1 cellular context compared by ENCODE assay signal in the genomic region with DNA sequence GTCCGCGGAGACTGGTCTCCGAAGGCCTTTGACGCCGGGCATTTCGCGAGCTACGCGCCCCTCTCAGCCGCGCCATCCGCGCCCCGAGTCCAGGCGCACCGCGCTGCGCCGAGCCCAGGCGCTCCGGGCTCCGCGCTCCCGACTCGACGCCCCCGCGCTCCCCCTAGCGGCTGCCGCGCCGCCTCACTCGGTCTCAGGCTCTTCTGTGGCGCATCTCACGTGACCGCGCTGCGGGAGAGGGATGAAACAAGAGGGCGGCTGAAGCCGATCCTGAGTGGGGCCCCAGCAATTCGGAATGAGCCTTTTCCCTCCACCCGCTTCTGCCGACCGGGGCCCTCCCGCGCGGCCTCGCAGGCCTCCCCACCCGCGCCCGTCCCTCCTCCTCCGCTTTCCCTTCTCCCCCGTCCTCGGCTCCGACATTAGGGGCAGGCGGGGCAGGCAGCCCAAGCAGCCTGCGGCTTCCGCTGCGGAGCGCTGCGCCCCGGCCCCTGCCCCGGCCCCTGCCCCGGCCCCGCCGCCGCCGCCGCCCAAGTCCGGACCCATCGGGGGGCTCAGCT.
TF ChIP-seq lines count a peak whose summit lies in the region.

No MANE protein-coding gene starts in this region.

TF ChIP-seq in K562, 482 proteins besides CTCF, POLR2A, EP300 and RAD21 (continued from another document and continues in another):
- TF ChIP-seq, protein P1, sequence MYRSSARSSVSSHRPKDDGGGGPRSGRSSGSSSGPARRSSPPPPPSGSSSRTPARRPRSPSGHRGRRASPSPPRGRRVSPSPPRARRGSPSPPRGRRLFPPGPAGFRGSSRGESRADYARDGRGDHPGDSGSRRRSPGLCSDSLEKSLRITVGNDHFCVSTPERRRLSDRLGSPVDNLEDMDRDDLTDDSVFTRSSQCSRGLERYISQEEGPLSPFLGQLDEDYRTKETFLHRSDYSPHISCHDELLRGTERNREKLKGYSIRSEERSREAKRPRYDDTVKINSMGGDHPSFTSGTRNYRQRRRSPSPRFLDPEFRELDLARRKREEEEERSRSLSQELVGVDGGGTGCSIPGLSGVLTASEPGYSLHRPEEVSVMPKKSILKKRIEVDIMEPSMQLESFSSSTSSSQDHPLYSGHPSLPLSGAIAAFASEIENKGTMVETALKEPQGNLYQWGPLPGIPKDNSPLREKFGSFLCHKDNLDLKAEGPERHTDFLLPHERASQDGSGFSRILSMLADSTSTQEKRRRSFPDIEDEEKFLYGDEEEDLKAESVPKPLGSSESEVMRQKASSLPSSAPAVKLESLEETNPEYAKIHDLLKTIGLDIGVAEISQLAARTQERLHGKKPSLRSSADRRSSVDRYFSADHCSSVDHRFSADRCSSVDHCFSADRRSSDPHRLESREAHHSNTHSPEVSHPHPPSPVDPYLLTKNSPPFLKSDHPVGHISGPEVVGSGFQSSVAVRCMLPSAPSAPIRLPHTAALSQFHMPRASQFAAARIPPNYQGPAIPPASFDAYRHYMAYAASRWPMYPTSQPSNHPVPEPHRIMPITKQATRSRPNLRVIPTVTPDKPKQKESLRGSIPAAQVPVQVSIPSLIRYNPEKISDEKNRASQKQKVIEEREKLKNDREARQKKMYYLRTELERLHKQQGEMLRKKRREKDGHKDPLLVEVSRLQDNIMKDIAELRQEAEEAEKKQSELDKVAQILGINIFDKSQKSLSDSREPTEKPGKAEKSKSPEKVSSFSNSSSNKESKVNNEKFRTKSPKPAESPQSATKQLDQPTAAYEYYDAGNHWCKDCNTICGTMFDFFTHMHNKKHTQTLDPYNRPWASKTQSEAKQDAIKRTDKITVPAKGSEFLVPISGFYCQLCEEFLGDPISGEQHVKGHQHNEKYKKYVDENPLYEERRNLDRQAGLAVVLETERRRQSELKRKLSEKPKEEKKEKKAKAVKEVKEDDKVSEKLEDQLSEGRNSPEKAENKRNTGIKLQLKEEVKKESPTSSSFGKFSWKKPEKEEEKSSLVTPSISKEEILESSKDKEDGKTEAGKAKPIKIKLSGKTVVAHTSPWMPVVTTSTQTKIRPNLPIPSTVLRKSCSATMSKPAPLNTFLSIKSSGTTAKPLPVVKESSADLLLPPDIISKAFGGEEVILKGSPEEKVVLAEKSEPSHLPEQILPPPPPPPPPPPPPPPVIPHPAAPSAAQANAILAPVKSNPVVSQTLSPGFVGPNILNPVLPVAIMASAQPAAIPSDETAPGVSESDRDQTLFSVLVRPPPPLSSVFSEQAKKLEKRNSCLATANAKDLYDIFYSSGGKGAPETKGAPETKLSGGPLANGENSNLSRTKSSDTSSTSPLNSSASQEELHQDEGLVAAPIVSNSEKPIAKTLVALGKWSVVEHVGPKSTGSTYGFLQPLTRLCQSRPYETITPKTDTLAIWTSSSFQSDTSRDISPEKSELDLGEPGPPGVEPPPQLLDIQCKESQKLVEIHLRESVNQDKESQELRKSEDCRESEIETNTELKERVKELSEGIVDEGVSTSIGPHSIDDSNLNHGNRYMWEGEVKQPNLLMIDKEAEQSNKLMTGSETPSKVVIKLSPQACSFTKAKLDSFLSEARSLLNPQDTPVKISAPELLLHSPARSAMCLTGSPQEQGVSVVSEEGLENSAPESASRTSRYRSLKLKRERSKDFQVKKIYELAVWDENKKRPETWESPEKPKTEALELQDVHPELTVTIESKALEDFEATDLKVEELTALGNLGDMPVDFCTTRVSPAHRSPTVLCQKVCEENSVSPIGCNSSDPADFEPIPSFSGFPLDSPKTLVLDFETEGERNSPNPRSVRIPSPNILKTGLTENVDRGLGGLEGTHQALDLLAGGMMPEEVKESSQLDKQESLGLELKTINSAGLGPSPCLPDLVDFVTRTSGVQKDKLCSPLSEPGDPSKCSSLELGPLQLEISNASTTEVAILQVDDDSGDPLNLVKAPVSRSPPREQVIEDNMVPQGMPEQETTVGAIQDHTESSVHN (IDR thresholded peaks at IDR 0.05; ENCODE audit: borderline replicate concordance in 1 of 2, low read depth in 1 of 2) = no peak
- TF ChIP-seq BCOR (IDR thresholded peaks at IDR 0.05) (peak; percentile 83), SMAD4 (CRISPR knock-in tag; conservative IDR thresholded peaks at IDR 0.05) (peak; percentile 68), JUND (IDR thresholded peaks at IDR 0.05; ENCODE audit: borderline replicate concordance, low read depth, low read length) (0 out of 2 replicates have a peak, but pooled peaks have one; percentile 27), JUND (tag; IDR thresholded peaks at IDR 0.05; ENCODE audit: borderline replicate concordance, low read depth, low read length) (no peak; the same call in 2 of the 3 replicates), PHF20 (IDR thresholded peaks at IDR 0.05; ENCODE audit: partially characterized antibody) (peak; percentile 78), SMARCE1 (IDR thresholded peaks at IDR 0.05) (0 out of 2 replicates have a peak, but pooled peaks have one; percentile 19), ZNF232 (CRISPR knock-in tag; IDR thresholded peaks at IDR 0.05) (no peak), MTA2 (IDR thresholded peaks at IDR 0.05; ENCODE audit: low read depth) (no peak), NBN (IDR thresholded peaks at IDR 0.05; ENCODE audit: low read depth) (peak; percentile 69; the same call in 1 of the 2 replicates), TAL1 (IDR thresholded peaks at IDR 0.05) (no peak), ARNT (IDR thresholded peaks at IDR 0.05) (no peak), TFAM (CRISPR knock-in tag; conservative IDR thresholded peaks at IDR 0.05) (no peak), CTBP1 (IDR thresholded peaks at IDR 0.05; ENCODE audit: borderline replicate concordance) (peak; percentile 98), PHB (CRISPR knock-in tag; IDR thresholded peaks at IDR 0.05) (no peak), ZNF3 (CRISPR knock-in tag; IDR thresholded peaks at IDR 0.05) (no peak), MEIS2 (IDR thresholded peaks at IDR 0.05; ENCODE audit: partially characterized antibody) (peak; percentile 8), CREB1 (IDR thresholded peaks at IDR 0.05) (no peak), CREB1 (CRISPR knock-in tag; IDR thresholded peaks at IDR 0.05) (0 out of 2 replicates have a peak, but pooled peaks have one; percentile 19), SAFB (IDR thresholded peaks at IDR 0.05; ENCODE audit: borderline replicate concordance, low read depth, low read length) (peak; percentile 80), ATF7 (IDR thresholded peaks at IDR 0.05) (peak; percentile 45; the same call in 1 of the 2 replicates), RNF2 (IDR thresholded peaks at IDR 0.05) (0 out of 2 replicates have a peak, but pooled peaks have one; percentile 13), DDX20 (tag; IDR thresholded peaks at IDR 0.05; ENCODE audit: low read depth) (no peak), BACH1 (tag; IDR thresholded peaks at IDR 0.05) (no peak), ESRRA (IDR thresholded peaks at IDR 0.05; ENCODE audit: borderline replicate concordance, low read depth) (peak; percentile 40; the same call in 1 of the 2 replicates), ZNF274 (IDR thresholded peaks at IDR 0.05; ENCODE audit: borderline replicate concordance, low read depth, low read length) (no peak), RHOXF2B (CRISPR knock-in tag; conservative IDR thresholded peaks at IDR 0.05) (no peak), ZNF282 (CRISPR knock-in tag; IDR thresholded peaks at IDR 0.05) (no peak), ZNF41 (CRISPR knock-in tag; conservative IDR thresholded peaks at IDR 0.05) (no peak), COPS2 (conservative IDR thresholded peaks at IDR 0.05) (no peak), ZNF133 (CRISPR knock-in tag; IDR thresholded peaks at IDR 0.05) (no peak), PYGO2 (tag; IDR thresholded peaks at IDR 0.05) (no peak), ZNF134 (CRISPR knock-in tag; conservative IDR thresholded peaks at IDR 0.05) (no peak), RAD51 (IDR thresholded peaks at IDR 0.05; ENCODE audit: borderline replicate concordance, low read depth) (peak; percentile 89), SETDB1 (IDR thresholded peaks at IDR 0.05; ENCODE audit: low read length) (no peak), NCOA1 (IDR thresholded peaks at IDR 0.05; ENCODE audit: low read depth) (no peak), FOXP1 (CRISPR knock-in tag; IDR thresholded peaks at IDR 0.05) (no peak), CBFA2T3 (IDR thresholded peaks at IDR 0.05) (no peak), JUN (IDR thresholded peaks at IDR 0.05; ENCODE audit: borderline replicate concordance, low read depth, low read length) (no peak), JUN (CRISPR knock-in tag; IDR thresholded peaks at IDR 0.05; ENCODE audit: borderline replicate concordance) (no peak), FOXA3 (CRISPR knock-in tag; conservative IDR thresholded peaks at IDR 0.05 in 1 of 2, IDR thresholded peaks at IDR 0.05 in 1 of 2) (no peak), FOS (IDR thresholded peaks at IDR 0.05; ENCODE audit: extremely low read depth, insufficient read length) (no peak), SRSF7 (optimal IDR thresholded peaks at IDR 0.05; ENCODE audit: low read depth, low read length) (no peak), MTF1 (CRISPR knock-in tag; IDR thresholded peaks at IDR 0.05; ENCODE audit: borderline replicate concordance) (no peak), ZFX (CRISPR knock-in tag; IDR thresholded peaks at IDR 0.05) (no peak), HEY1 (CRISPR knock-in tag; IDR thresholded peaks at IDR 0.05; ENCODE audit: borderline replicate concordance) (no peak), PHF8 (IDR thresholded peaks at IDR 0.05; ENCODE audit: borderline replicate concordance, low read length) (peak; percentile 24; the same call in 1 of the 2 replicates), ZNF121 (CRISPR knock-in tag; conservative IDR thresholded peaks at IDR 0.05) (no peak), SMAD2 (IDR thresholded peaks at IDR 0.05; ENCODE audit: low read depth, low read length) (no peak), LCOR (CRISPR knock-in tag; IDR thresholded peaks at IDR 0.05) (0 out of 2 replicates have a peak, but pooled peaks have one; percentile 32), PHF21A (IDR thresholded peaks at IDR 0.05; ENCODE audit: borderline replicate concordance, low read depth) (0 out of 2 replicates have a peak, but pooled peaks have one; percentile 41)
- TF ChIP-seq, protein P2, sequence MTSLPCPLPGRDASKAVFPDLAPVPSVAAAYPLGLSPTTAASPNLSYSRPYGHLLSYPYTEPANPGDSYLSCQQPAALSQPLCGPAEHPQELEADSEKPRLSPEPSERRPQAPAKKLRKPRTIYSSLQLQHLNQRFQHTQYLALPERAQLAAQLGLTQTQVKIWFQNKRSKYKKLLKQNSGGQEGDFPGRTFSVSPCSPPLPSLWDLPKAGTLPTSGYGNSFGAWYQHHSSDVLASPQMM (CRISPR knock-in tag; IDR thresholded peaks at IDR 0.05) = no peak
- TF ChIP-seq, protein P3, sequence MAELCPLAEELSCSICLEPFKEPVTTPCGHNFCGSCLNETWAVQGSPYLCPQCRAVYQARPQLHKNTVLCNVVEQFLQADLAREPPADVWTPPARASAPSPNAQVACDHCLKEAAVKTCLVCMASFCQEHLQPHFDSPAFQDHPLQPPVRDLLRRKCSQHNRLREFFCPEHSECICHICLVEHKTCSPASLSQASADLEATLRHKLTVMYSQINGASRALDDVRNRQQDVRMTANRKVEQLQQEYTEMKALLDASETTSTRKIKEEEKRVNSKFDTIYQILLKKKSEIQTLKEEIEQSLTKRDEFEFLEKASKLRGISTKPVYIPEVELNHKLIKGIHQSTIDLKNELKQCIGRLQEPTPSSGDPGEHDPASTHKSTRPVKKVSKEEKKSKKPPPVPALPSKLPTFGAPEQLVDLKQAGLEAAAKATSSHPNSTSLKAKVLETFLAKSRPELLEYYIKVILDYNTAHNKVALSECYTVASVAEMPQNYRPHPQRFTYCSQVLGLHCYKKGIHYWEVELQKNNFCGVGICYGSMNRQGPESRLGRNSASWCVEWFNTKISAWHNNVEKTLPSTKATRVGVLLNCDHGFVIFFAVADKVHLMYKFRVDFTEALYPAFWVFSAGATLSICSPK (IDR thresholded peaks at IDR 0.05; ENCODE audit: borderline replicate concordance) = no peak
- TF ChIP-seq, protein P4, sequence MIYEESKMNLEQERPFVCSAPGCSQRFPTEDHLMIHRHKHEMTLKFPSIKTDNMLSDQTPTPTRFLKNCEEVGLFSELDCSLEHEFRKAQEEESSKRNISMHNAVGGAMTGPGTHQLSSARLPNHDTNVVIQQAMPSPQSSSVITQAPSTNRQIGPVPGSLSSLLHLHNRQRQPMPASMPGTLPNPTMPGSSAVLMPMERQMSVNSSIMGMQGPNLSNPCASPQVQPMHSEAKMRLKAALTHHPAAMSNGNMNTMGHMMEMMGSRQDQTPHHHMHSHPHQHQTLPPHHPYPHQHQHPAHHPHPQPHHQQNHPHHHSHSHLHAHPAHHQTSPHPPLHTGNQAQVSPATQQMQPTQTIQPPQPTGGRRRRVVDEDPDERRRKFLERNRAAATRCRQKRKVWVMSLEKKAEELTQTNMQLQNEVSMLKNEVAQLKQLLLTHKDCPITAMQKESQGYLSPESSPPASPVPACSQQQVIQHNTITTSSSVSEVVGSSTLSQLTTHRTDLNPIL (CRISPR knock-in tag; IDR thresholded peaks at IDR 0.05) = no peak
- TF ChIP-seq, protein P5, sequence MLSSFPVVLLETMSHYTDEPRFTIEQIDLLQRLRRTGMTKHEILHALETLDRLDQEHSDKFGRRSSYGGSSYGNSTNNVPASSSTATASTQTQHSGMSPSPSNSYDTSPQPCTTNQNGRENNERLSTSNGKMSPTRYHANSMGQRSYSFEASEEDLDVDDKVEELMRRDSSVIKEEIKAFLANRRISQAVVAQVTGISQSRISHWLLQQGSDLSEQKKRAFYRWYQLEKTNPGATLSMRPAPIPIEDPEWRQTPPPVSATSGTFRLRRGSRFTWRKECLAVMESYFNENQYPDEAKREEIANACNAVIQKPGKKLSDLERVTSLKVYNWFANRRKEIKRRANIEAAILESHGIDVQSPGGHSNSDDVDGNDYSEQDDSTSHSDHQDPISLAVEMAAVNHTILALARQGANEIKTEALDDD (IDR thresholded peaks at IDR 0.05) = no peak
- TF ChIP-seq, protein P6, sequence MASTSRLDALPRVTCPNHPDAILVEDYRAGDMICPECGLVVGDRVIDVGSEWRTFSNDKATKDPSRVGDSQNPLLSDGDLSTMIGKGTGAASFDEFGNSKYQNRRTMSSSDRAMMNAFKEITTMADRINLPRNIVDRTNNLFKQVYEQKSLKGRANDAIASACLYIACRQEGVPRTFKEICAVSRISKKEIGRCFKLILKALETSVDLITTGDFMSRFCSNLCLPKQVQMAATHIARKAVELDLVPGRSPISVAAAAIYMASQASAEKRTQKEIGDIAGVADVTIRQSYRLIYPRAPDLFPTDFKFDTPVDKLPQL (IDR thresholded peaks at IDR 0.05; ENCODE audit: extremely low read depth, insufficient read length) = no peak
- TF ChIP-seq, protein P7, sequence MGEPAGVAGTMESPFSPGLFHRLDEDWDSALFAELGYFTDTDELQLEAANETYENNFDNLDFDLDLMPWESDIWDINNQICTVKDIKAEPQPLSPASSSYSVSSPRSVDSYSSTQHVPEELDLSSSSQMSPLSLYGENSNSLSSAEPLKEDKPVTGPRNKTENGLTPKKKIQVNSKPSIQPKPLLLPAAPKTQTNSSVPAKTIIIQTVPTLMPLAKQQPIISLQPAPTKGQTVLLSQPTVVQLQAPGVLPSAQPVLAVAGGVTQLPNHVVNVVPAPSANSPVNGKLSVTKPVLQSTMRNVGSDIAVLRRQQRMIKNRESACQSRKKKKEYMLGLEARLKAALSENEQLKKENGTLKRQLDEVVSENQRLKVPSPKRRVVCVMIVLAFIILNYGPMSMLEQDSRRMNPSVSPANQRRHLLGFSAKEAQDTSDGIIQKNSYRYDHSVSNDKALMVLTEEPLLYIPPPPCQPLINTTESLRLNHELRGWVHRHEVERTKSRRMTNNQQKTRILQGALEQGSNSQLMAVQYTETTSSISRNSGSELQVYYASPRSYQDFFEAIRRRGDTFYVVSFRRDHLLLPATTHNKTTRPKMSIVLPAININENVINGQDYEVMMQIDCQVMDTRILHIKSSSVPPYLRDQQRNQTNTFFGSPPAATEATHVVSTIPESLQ (CRISPR knock-in tag; IDR thresholded peaks at IDR 0.05) = no peak
